In genomic region chr15:70158996-70159355, GRCh38 we compare ENCODE assay signal across 18 cellular contexts.
DNase-seq lines count a peak whose midpoint lies in the region; ATAC-seq, FAIRE-seq and TF ChIP-seq lines count a peak whose summit lies in the region.
"Had no signal": no experiment of that assay in that cellular context is flagged by ENCODE, and none has a peak within 500 bp of the region (broad histone marks: within the 10 kb centered on the region; RNA-seq: fewer than 3 reads in every experiment).

No MANE protein-coding gene starts in this region.

- peak overlapping the region; percentile 22 for H2BK12ac ChIP-seq in trophoblast cell (ENCODE audit: low read length)

- peaks cover 2% of the 10 kb centered on the region for H3K79me2 ChIP-seq in trophoblast cell (ENCODE audit: control insufficient read depth, insufficient read depth, low read length, poor library complexity)

- intact Hi-C loops in natural killer cell (cut with micrococcal nuclease), result no loop called here

- H3K9me3 ChIP-seq in trophoblast cell (ENCODE audit: insufficient read depth, low read depth, low read length), result no peaks in the 10 kb centered on the region
- H3K9me3 ChIP-seq: BLaER1 had no signal

- no CpG with 5 or more reads among the region's 4 CpGs for WGBS in trophoblast cell (ENCODE audit: extremely low coverage, insufficient coverage, insufficient read length)

- no peak overlapping the region for H3K9ac ChIP-seq in trophoblast cell (ENCODE audit: low read length)
- H3K9ac ChIP-seq: BLaER1 had no signal

- no peak overlapping the region for H2AK5ac ChIP-seq in trophoblast cell (ENCODE audit: low read length)

- no peak overlapping the region for H2AFZ ChIP-seq in trophoblast cell (ENCODE audit: insufficient read depth, low read length, poor library complexity)

- H3K4me3 ChIP-seq in trophoblast cell (ENCODE audit: low read depth, low read length), result no peak overlapping the region
- H3K4me3 ChIP-seq: BLaER1, GM12878 had no signal

- H3K4ac ChIP-seq in trophoblast cell (ENCODE audit: low read depth, low read length), result no peak overlapping the region

- peaks cover 9% of the 10 kb centered on the region for H3K79me1 ChIP-seq in trophoblast cell (ENCODE audit: low read length)

- no peak overlapping the region for H3K4me3 Mint-ChIP-seq in natural killer cell treated with Interleukin-12 subunit alpha and Interleukin-12 subunit beta and Interleukin-15 and Interleukin-18, amount 100 ng/mL, for 72 hours
- no peak overlapping the region for H3K4me3 Mint-ChIP-seq in natural killer cell
- H3K4me3 Mint-ChIP-seq: CD14-positive monocyte; CD4-positive, alpha-beta memory T cell; H9 had no signal

- no peak overlapping the region for H3K27ac Mint-ChIP-seq in natural killer cell treated with Interleukin-12 subunit alpha and Interleukin-12 subunit beta and Interleukin-15 and Interleukin-18, amount 100 ng/mL, for 72 hours
- H3K27ac Mint-ChIP-seq in natural killer cell, result no peak overlapping the region
- no peak overlapping the region for H3K27ac Mint-ChIP-seq in activated naive CD4-positive, alpha-beta T cell treated with anti-CD3 and anti-CD28 coated beads, Interleukin-2, amount 50 U/mL, for 72 hours
- H3K27ac Mint-ChIP-seq: H9 had no signal

- no peak overlapping the region for H3K27ac ChIP-seq in trophoblast cell (ENCODE audit: low read depth, low read length)
- H3K27ac ChIP-seq: BLaER1, HL-60 had no signal

- H3K9me3 Mint-ChIP-seq in natural killer cell treated with Interleukin-12 subunit alpha and Interleukin-12 subunit beta and Interleukin-15 and Interleukin-18, amount 100 ng/mL, for 72 hours, result no peaks in the 10 kb centered on the region
- no peaks in the 10 kb centered on the region for H3K9me3 Mint-ChIP-seq in natural killer cell
- no peaks in the 10 kb centered on the region for H3K9me3 Mint-ChIP-seq in activated naive CD4-positive, alpha-beta T cell treated with anti-CD3 and anti-CD28 coated beads, Interleukin-2, amount 50 U/mL, for 72 hours
- H3K9me3 Mint-ChIP-seq: CD4-positive, alpha-beta memory T cell; H9 had no signal

- H2BK120ac ChIP-seq in trophoblast cell (ENCODE audit: insufficient read depth, low read length, poor library complexity), result no peak overlapping the region

- H2BK5ac ChIP-seq in trophoblast cell (ENCODE audit: low read depth, low read length, poor library complexity), result no peak overlapping the region

- H3K4me1 ChIP-seq in trophoblast cell (ENCODE audit: control insufficient read depth in 1 of 2, insufficient read depth in 2 of 2, low read length in 2 of 2), result peaks cover 21 to 29% of the 10 kb centered on the region in 2 experiments

- DNase-seq in natural killer cell treated with Interleukin-12 subunit alpha and Interleukin-12 subunit beta and Interleukin-15 and Interleukin-18, amount 100 ng/mL, for 72 hours (ENCODE audit: low spot score), result peak; percentile 41
- no peak for DNase-seq in natural killer cell
- peak; percentile 33 for DNase-seq in islet precursor cell
- no peak for DNase-seq in trophoblast cell
- DNase-seq in H54 (ENCODE audit: insufficient read length, low spot score), result no peak
- DNase-seq in pons (ENCODE audit: low spot score), result no peak
- no peak for DNase-seq in activated naive CD4-positive, alpha-beta T cell treated with anti-CD3 and anti-CD28 coated beads, Interleukin-2, amount 50 U/mL, for 72 hours (ENCODE audit: low spot score in 2 of 2)
- DNase-seq: 8988T; CD4-positive, alpha-beta memory T cell; DMS 273 treated with DMSO at 0.1 percent for 48 hours; DND-41; EL; GOT3; H9 had no signal

- no peak overlapping the region for H3K23ac ChIP-seq in trophoblast cell (ENCODE audit: low read length)

- no peaks in the 10 kb centered on the region for H3K27me3 ChIP-seq in trophoblast cell (ENCODE audit: insufficient read depth, low read length)
- H3K27me3 ChIP-seq: BLaER1 had no signal

- peaks cover 38 to 52% of the 10 kb centered on the region in 2 donors for H3K27me3 Mint-ChIP-seq in natural killer cell treated with Interleukin-12 subunit alpha and Interleukin-12 subunit beta and Interleukin-15 and Interleukin-18, amount 100 ng/mL, for 72 hours
- peaks cover 50 to 80% of the 10 kb centered on the region in 2 donors for H3K27me3 Mint-ChIP-seq in natural killer cell (ENCODE audit: low read depth in 2 of 2)

- H3K14ac ChIP-seq in trophoblast cell (ENCODE audit: low read length), result no peak overlapping the region

- TF ChIP-seq POLR2A in H54 (IDR thresholded peaks at IDR 0.05; ENCODE audit: low read depth, low read length), result no peak

- no peak overlapping the region for H3K4me2 ChIP-seq in trophoblast cell (ENCODE audit: low read length)
- H3K4me2 ChIP-seq: BLaER1 had no signal

- H4K8ac ChIP-seq in trophoblast cell (ENCODE audit: low read depth, low read length), result no peak overlapping the region

- FAIRE-seq in H54 (lab: Jason Lieb, UNC), result no peak
- FAIRE-seq: GM12878 had no signal

- peaks cover 4 to 12% of the 10 kb centered on the region in 2 donors for H3K4me1 Mint-ChIP-seq in natural killer cell treated with Interleukin-12 subunit alpha and Interleukin-12 subunit beta and Interleukin-15 and Interleukin-18, amount 100 ng/mL, for 72 hours (ENCODE audit: low read depth in 2 of 2)
- peaks cover 6 to 12% of the 10 kb centered on the region in 2 donors for H3K4me1 Mint-ChIP-seq in natural killer cell
- H3K4me1 Mint-ChIP-seq: CD4-positive, alpha-beta memory T cell had no signal

- no peak for TF ChIP-seq CTCF in natural killer cell (IDR thresholded peaks at IDR 0.05)

- H3K18ac ChIP-seq in trophoblast cell (ENCODE audit: low read length), result no peak overlapping the region

- no peaks in the 10 kb centered on the region for H3K36me3 Mint-ChIP-seq in natural killer cell treated with Interleukin-12 subunit alpha and Interleukin-12 subunit beta and Interleukin-15 and Interleukin-18, amount 100 ng/mL, for 72 hours
- H3K36me3 Mint-ChIP-seq in natural killer cell, result no peaks in the 10 kb centered on the region
- H3K36me3 Mint-ChIP-seq in activated naive CD4-positive, alpha-beta T cell treated with anti-CD3 and anti-CD28 coated beads, Interleukin-2, amount 50 U/mL, for 72 hours, result no peaks in the 10 kb centered on the region
- H3K36me3 Mint-ChIP-seq: CD4-positive, alpha-beta memory T cell had no signal

- ATAC-seq in natural killer cell treated with Interleukin-12 subunit alpha and Interleukin-12 subunit beta and Interleukin-15 and Interleukin-18, amount 100 ng/mL, for 72 hours, result no peak
- no peak for ATAC-seq in natural killer cell
- no peak for ATAC-seq in activated naive CD4-positive, alpha-beta T cell treated with anti-CD3 and anti-CD28 coated beads, Interleukin-2, amount 50 U/mL, for 72 hours
- ATAC-seq: GM12878 had no signal

- H3K36me3 ChIP-seq in trophoblast cell (ENCODE audit: control insufficient read depth in 1 of 2, insufficient read depth in 2 of 2, low read length in 2 of 2), result no peaks in the 10 kb centered on the region
- H3K36me3 ChIP-seq: BLaER1 had no signal

- H4K91ac ChIP-seq in trophoblast cell (ENCODE audit: low read depth, low read length), result no peak overlapping the region

- H4K12ac ChIP-seq in trophoblast cell (ENCODE audit: low read depth, low read length), result no peak overlapping the region

Comparison
In these comparisons a context has a peak if more than half of its experiments do, and no peak if none do; other contexts are left out.
1. DNase-seq: peak in natural killer cell treated with Interleukin-12 subunit alpha and Interleukin-12 subunit beta and Interleukin-15 and Interleukin-18, amount 100 ng/mL, for 72 hours (single experiment) and islet precursor cell (single experiment); none in natural killer cell (single experiment), trophoblast cell (0 of 2), H54 (single experiment), pons (single experiment) and activated naive CD4-positive, alpha-beta T cell treated with anti-CD3 and anti-CD28 coated beads, Interleukin-2, amount 50 U/mL, for 72 hours (0 of 2).